In genomic region chr20:10412591-10413408, GRCh38 we compare ENCODE assay signal across 13 cellular contexts. TPM values are rescaled to one million over a fixed set of nuclear protein-coding genes. Genes with fewer than 3 reads are reported as not detected.
DNase-seq lines count a peak whose midpoint lies in the region; ATAC-seq and TF ChIP-seq lines count a peak whose summit lies in the region.
"Had no signal": no experiment of that assay in that cellular context is flagged by ENCODE, and none has a peak within 500 bp of the region (broad histone marks: within the 10 kb centered on the region; RNA-seq: fewer than 3 reads in every experiment).

No MANE protein-coding gene starts in this region.

- 79 to 86% (median 83%) methylated on average over 5 of the region's 5 CpGs for WGBS in spleen, 5 donors

- H3K36me3 ChIP-seq in PC-9 (ENCODE audit: low read depth) = peaks cover 10% of the 10 kb centered on the region; the same call in 1 of the 2 replicates
- H3K36me3 ChIP-seq in Peyer's patch = peaks cover 0 to 20% (median 0%) of the 10 kb centered on the region in 3 donors
- H3K36me3 ChIP-seq in spleen = peaks cover 0 to 76% (median 10%) of the 10 kb centered on the region in 6 donors

- no TSS peak for BruUV-seq in PC-9 (replicated peaks; lab: Mats Ljungman, UMichigan)

- no peak overlapping the region for H3K4me2 ChIP-seq in PC-9

- intact Hi-C loops in PC-9 (cut with micrococcal nuclease; ENCODE audit: unreplicated experiment) (no loop called here), spleen (cut with DNase I; ENCODE audit: low total_unique reads) (no loop called here)

- peaks cover 20% of the 10 kb centered on the region for H3K4me1 ChIP-seq in PC-9 (replicated peaks; ENCODE audit: insufficient read depth)
- H3K4me1 ChIP-seq in Peyer's patch = peaks cover 0 to 9% (median 0%) of the 10 kb centered on the region in 4 donors
- H3K4me1 ChIP-seq in spleen = peaks cover 0 to 26% (median 7%) of the 10 kb centered on the region in 6 donors

- no peaks in the 10 kb centered on the region; the same call in 1 of the 2 replicates for H3K9me2 ChIP-seq in PC-9 (ENCODE audit: insufficient read depth)

- no peaks in the 10 kb centered on the region for H3K9me3 Mint-ChIP-seq in HFFc6
- H3K9me3 Mint-ChIP-seq: dendritic cell treated with granulocyte-macrophage colony-stimulating factor and Interleukin-4, amounts not matched to agents 40 ng/mL and 50 ng/mL, for 4 days had no signal

- H3K9me3 ChIP-seq in PC-9 (ENCODE audit: insufficient read depth, low read depth) = no peaks in the 10 kb centered on the region
- no peaks in the 10 kb centered on the region for H3K9me3 ChIP-seq in Peyer's patch
- no peaks in the 10 kb centered on the region for H3K9me3 ChIP-seq in spleen
- H3K9me3 ChIP-seq: psoas muscle had no signal

- H3K79me2 ChIP-seq in PC-9 (ENCODE audit: low read depth) = peaks cover 10% of the 10 kb centered on the region; the same call in 1 of the 2 replicates

- H3K4me3 ChIP-seq in PC-9 (no peak overlapping the region), Peyer's patch (no peak overlapping the region), spleen (no peak overlapping the region)
- H3K4me3 ChIP-seq: psoas muscle had no signal

- peaks cover 16% of the 10 kb centered on the region for H3K4me1 Mint-ChIP-seq in HFFc6 (ENCODE audit: low read depth)

- CTCF ChIA-PET in PC-9 (lab: Charles Lee) = no interaction called here

- H4K20me1 ChIP-seq in PC-9 (ENCODE audit: insufficient read depth) = no peaks in the 10 kb centered on the region; the same call in 1 of the 2 replicates

- H3K27ac ChIP-seq in PC-9 = no peak overlapping the region
- no peak overlapping the region for H3K27ac ChIP-seq in Peyer's patch
- H3K27ac ChIP-seq in spleen = no peak overlapping the region
- H3K27ac ChIP-seq: HL-60, psoas muscle had no signal

- TF ChIP-seq CTCF in HFFc6 (IDR thresholded peaks at IDR 0.05) (peak; percentile 65), PC-9 (conservative IDR thresholded peaks at IDR 0.05) (peak; percentile 34; the same call in 1 of the 2 replicates), Peyer's patch (IDR thresholded peaks at IDR 0.05) (no peak), spleen (IDR thresholded peaks at IDR 0.05 in 8 of 11, conservative IDR thresholded peaks at IDR 0.05 in 3 of 11) (no peak)

- peaks cover 5% of the 10 kb centered on the region for H3K36me3 Mint-ChIP-seq in HFFc6 (ENCODE audit: low read depth)

- H3K27me3 ChIP-seq in PC-9 (ENCODE audit: insufficient read depth, low read depth) = no peaks in the 10 kb centered on the region
- no peaks in the 10 kb centered on the region for H3K27me3 ChIP-seq in Peyer's patch
- H3K27me3 ChIP-seq in spleen (replicated peaks in 1 of 7) = no peaks in the 10 kb centered on the region

- H3K27me3 Mint-ChIP-seq in HFFc6 (ENCODE audit: insufficient read depth) = no peaks in the 10 kb centered on the region
- H3K27me3 Mint-ChIP-seq: dendritic cell treated with granulocyte-macrophage colony-stimulating factor and Interleukin-4, amounts not matched to agents 40 ng/mL and 50 ng/mL, for 4 days had no signal

- H3K27ac Mint-ChIP-seq in HFFc6 = no peak overlapping the region
- H3K27ac Mint-ChIP-seq: dendritic cell treated with granulocyte-macrophage colony-stimulating factor and Interleukin-4, amounts not matched to agents 40 ng/mL and 50 ng/mL, for 4 days had no signal

- H3F3A ChIP-seq in PC-9 (ENCODE audit: insufficient read depth, low read depth) = peaks cover 9% of the 10 kb centered on the region; the same call in 1 of the 2 replicates

- no peak overlapping the region for H3K4me3 Mint-ChIP-seq in HFFc6
- H3K4me3 Mint-ChIP-seq: dendritic cell treated with granulocyte-macrophage colony-stimulating factor and Interleukin-4, amounts not matched to agents 40 ng/mL and 50 ng/mL, for 4 days had no signal

- TF ChIP-seq POLR2A in Peyer's patch (IDR thresholded peaks at IDR 0.05) (no peak), spleen (IDR thresholded peaks at IDR 0.05) (no peak)

- DNase-seq in DMS53 treated with DMSO at 0.1 percent for 48 hours (lab: John Stamatoyannopoulos, UW; ENCODE audit: unreplicated experiment) (peak; percentile 4), HFFc6 (no peak), PC-9 (no peak), glomerular visceral epithelial cell (ENCODE audit: extremely low spot score) (peak; percentile 7), Peyer's patch (no peak), putamen (ENCODE audit: low spot score) (no peak), spleen (no peak)
- DNase-seq: DMS153, NCI-H2171, psoas muscle had no signal

- no peak for ATAC-seq in GM21515 (IDR thresholded peaks at IDR 0.05; ENCODE audit: unreplicated experiment)
- ATAC-seq: psoas muscle had no signal

- H2AFZ ChIP-seq in PC-9 = no peak overlapping the region

- POLR2A ChIA-PET in PC-9 (lab: Charles Lee; ENCODE audit: unreplicated experiment) = no interaction called here

RNA-seq across cellular contexts. Expression of gene MKKS, which starts 21.2 kb away (rescaled TPM):
- 10 to 100 TPM in 1 of 6 experiments, 1 to 10 TPM in 5; 6.0 to 10.0 (median 8.0) TPM for total RNA-seq in HFFc6 (2021; fragmentation: NEBNext Ultra II Directional; extraction: Animal tissue kit (Norgen Biotek cat#: 25700))
- total RNA-seq in PC-9 (2021) (10.2 and 15.2 TPM in 2 replicates), Peyer's patch (10 to 100 TPM; 12.4 to 27.5 (median 19.9) TPM), spleen (10 to 100 TPM; 10.4 to 18.8 (median 13.6) TPM)
- polyA plus RNA-seq in spleen = 10 to 100 TPM; 11.7 to 16.3 (median 14.3) TPM

RNA-seq across cellular contexts. Expression of gene SLX4IP, which starts 22.3 kb away (rescaled TPM):
- 1 to 10 TPM; 4.1 to 4.8 (median 4.5) TPM for total RNA-seq in HFFc6 (2021; fragmentation: NEBNext Ultra II Directional; extraction: Animal tissue kit (Norgen Biotek cat#: 25700))
- total RNA-seq in PC-9 (2021) = 8.2 and 13.4 TPM in 2 replicates
- 1 to 10 TPM; 6.1 to 9.0 (median 7.9) TPM for total RNA-seq in Peyer's patch
- total RNA-seq in spleen = 1 to 10 TPM; 4.1 to 9.0 (median 6.2) TPM
- polyA plus RNA-seq in spleen = 1 to 10 TPM; 2.8 to 2.9 (median 2.8) TPM

Comparison
In these comparisons a context has a peak if more than half of its experiments do, and no peak if none do; other contexts are left out.
1. DNase-seq: peak in DMS53 treated with DMSO at 0.1 percent for 48 hours (single experiment) and glomerular visceral epithelial cell (single experiment); none in HFFc6 (single experiment), PC-9 (0 of 2), Peyer's patch (0 of 3), putamen (single experiment) and spleen (single experiment).
2. CTCF ChIP-seq: peak in HFFc6 (single experiment) and PC-9 (single experiment); none in Peyer's patch (0 of 6) and spleen (0 of 11).